In genomic region chr12:76666272-76666845, GRCh38 we compare ENCODE assay signal across 16 cellular contexts.
DNase-seq lines count a peak whose midpoint lies in the region; ATAC-seq lines count a peak whose summit lies in the region.
"Had no signal": no experiment of that assay in that cellular context is flagged by ENCODE, and none has a peak within 500 bp of the region (broad histone marks: within the 10 kb centered on the region; RNA-seq: fewer than 3 reads in every experiment).

No MANE protein-coding gene starts in this region.

- peak; percentile 24 for DNase-seq in DMS 273 treated with DMSO at 0.1 percent for 48 hours (lab: John Stamatoyannopoulos, UW)
- DNase-seq in NCI-H1436 (lab: John Stamatoyannopoulos, UW), result peak; percentile 49
- peak; percentile 15 for DNase-seq in NCI-H748 treated with DMSO at 0.1 percent for 48 hours (lab: John Stamatoyannopoulos, UW)
- DNase-seq in myocyte (ENCODE audit: low read depth), result peak; percentile 87
- DNase-seq in AML-193 (lab: John Stamatoyannopoulos, UW), result no peak
- no peak for DNase-seq in COR-L47 (lab: John Stamatoyannopoulos, UW)
- DNase-seq in HK-2 (ENCODE audit: unreplicated experiment), result no peak
- DNase-seq: activated CD4-positive, alpha-beta memory T cell treated with anti-CD3 and anti-CD28 coated beads, Interleukin-2, amount 10 ng/mL, durations not matched to agents 7 days and 5 days; activated T-cell treated with anti-CD3 and anti-CD28 coated beads, Interleukin-2, amount 50 U/mL, for 72 hours; mammary epithelial cell; MM.1S; NCI-H774; right lobe of liver; SW 1271; testis had no signal

- ATAC-seq in activated CD4-positive, CD25-positive, alpha-beta regulatory T cell treated with anti-CD3 and anti-CD28 coated beads, Interleukin-2, amount 50 U/mL, for 24 hours, result no peak
- ATAC-seq: activated T-cell treated with anti-CD3 and anti-CD28 coated beads, Interleukin-2, amount 50 U/mL, for 72 hours had no signal

Comparison
In these comparisons a context has a peak if more than half of its experiments do, and no peak if none do; other contexts are left out.
1. DNase-seq: peak in DMS 273 treated with DMSO at 0.1 percent for 48 hours (single experiment), NCI-H1436 (single experiment), NCI-H748 treated with DMSO at 0.1 percent for 48 hours (single experiment) and myocyte (single experiment); none in AML-193 (0 of 2), COR-L47 (single experiment) and HK-2 (single experiment).